15 cellular contexts compared by ENCODE assay signal in genomic region chr6:124872361-124873065, GRCh38.
DNase-seq lines count a peak whose midpoint lies in the region; ATAC-seq and TF ChIP-seq lines count a peak whose summit lies in the region.
"Had no signal": no experiment of that assay in that cellular context is flagged by ENCODE, and none has a peak within 500 bp of the region (broad histone marks: within the 10 kb centered on the region; RNA-seq: fewer than 3 reads in every experiment).

No MANE protein-coding gene starts in this region.

- H3K9me3 Mint-ChIP-seq in HFFc6 = no peaks in the 10 kb centered on the region
- H3K9me3 Mint-ChIP-seq: activated T-helper 2 cell treated with anti-CD3 and anti-CD28 coated beads, Interferon-gamma antibody, Interleukin-2, Interleukin-4, amounts not matched to agents 10 μg/mL and 5 μg/mL and 100 μg/mL, durations not matched to agents 14 hours and 24 hours and 36 hours; CD14-positive monocyte; T-helper 2 cell treated with Interferon-gamma antibody and Interleukin-4, amounts not matched to agents 5 μg/mL and 100 μg/mL, for 36 hours had no signal

- peaks cover 31% of the 10 kb centered on the region for H3K4me1 Mint-ChIP-seq in HFFc6 (ENCODE audit: low read depth)
- H3K4me1 Mint-ChIP-seq: CD14-positive monocyte had no signal

- no peak for DNase-seq in activated CD8-positive, alpha-beta memory T cell treated with anti-CD3 and anti-CD28 coated beads, Interleukin-2, amount 50 U/mL, for 48 hours
- DNase-seq in NCI-H82 treated with DMSO at 0.1 percent for 48 hours (lab: John Stamatoyannopoulos, UW; ENCODE audit: unreplicated experiment) (no peak), HFFc6 (no peak)
- DNase-seq: activated CD4-positive, alpha-beta T cell treated with anti-CD3 and anti-CD28 coated beads, Interleukin-2, amount 50 U/mL, for 48 hours; dermis blood vessel endothelial cell; NCI-H446 treated with DMSO at 0.1 percent for 48 hours; RPMI8226 had no signal

- no peak overlapping the region for H3K27ac Mint-ChIP-seq in HFFc6
- H3K27ac Mint-ChIP-seq: activated T-helper 2 cell treated with anti-CD3 and anti-CD28 coated beads, Interferon-gamma antibody, Interleukin-2, Interleukin-4, amounts not matched to agents 10 μg/mL and 5 μg/mL and 100 μg/mL, durations not matched to agents 14 hours and 24 hours and 36 hours; T-helper 2 cell treated with Interferon-gamma antibody and Interleukin-4, amounts not matched to agents 5 μg/mL and 100 μg/mL, for 36 hours had no signal

- ATAC-seq in GM19023 (IDR thresholded peaks at IDR 0.05; ENCODE audit: unreplicated experiment) (peak; percentile 69), GM21576 (IDR thresholded peaks at IDR 0.05; ENCODE audit: unreplicated experiment) (peak; percentile 56), HG03045 (IDR thresholded peaks at IDR 0.05; ENCODE audit: unreplicated experiment) (peak; percentile 53), HG03575 (IDR thresholded peaks at IDR 0.05; ENCODE audit: extremely low read depth, insufficient number of reproducible peaks, low FRiP score, unreplicated experiment) (peak; percentile 54)
- ATAC-seq: sciatic nerve had no signal

- no peaks in the 10 kb centered on the region for H3K27me3 Mint-ChIP-seq in HFFc6 (ENCODE audit: insufficient read depth)

- no peaks in the 10 kb centered on the region for H3K36me3 Mint-ChIP-seq in HFFc6 (ENCODE audit: low read depth)
- H3K36me3 Mint-ChIP-seq: CD14-positive monocyte had no signal

- TF ChIP-seq CTCF in HFFc6 (IDR thresholded peaks at IDR 0.05) = no peak

- H3K4me3 Mint-ChIP-seq in HFFc6 = no peak overlapping the region
- H3K4me3 Mint-ChIP-seq: CD14-positive monocyte; T-helper 2 cell treated with Interferon-gamma antibody and Interleukin-4, amounts not matched to agents 5 μg/mL and 100 μg/mL, for 36 hours had no signal
